ENCODE assay signal across 15 cellular contexts in the genomic region with DNA sequence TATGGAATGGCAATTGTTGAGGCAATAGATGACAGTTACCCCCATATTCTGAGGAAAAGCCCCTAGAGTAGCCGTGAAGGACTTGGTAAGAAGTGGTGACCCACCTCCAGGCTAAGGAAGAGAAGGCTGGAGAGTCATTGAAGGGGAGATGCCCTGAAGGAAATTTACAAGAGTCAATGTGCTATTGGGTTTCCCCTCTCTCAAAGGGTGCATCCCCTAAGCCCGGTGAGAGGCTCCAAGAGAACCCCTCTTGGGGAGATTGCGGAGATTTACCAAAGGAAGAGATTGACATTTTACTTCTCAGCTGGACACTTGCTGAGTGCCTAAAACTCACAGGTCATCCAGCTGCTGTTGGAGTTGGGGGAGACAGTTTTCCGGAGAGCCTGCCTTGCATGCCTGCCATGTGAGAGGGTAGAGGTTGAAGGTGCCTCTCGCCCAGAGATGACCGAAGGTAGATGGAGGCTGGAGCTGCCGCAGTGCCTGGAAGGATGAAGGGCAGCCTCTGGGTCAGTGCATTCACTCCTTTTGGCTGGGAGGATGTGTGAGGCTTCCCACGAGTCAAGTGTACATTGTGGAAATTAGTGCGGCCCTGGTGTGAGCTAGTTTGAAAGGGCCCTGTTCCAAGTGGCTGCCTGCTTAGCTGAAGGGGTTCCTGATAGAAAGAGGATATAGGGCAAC. TPM values are rescaled to one million over a fixed set of nuclear protein-coding genes. Genes with fewer than 3 reads are reported as not detected.
A peak's percentile ranks its signal among the peaks of the same experiment; 100 is the strongest.
DNase-seq lines count a peak whose midpoint lies in the region; ATAC-seq and TF ChIP-seq lines count a peak whose summit lies in the region.
"Had no signal": no experiment of that assay in that cellular context is flagged by ENCODE, and none has a peak within 500 bp of the region (broad histone marks: within the 10 kb centered on the region; RNA-seq: fewer than 3 reads in every experiment).

No MANE protein-coding gene starts in this region.

- no peaks in the 10 kb centered on the region for H3K27me3 Mint-ChIP-seq in osteocyte (ENCODE audit: unreplicated experiment)
- no peaks in the 10 kb centered on the region for H3K27me3 Mint-ChIP-seq in stimulated activated naive B cell treated with anti-CD40 and anti-IgM and Interleukin-4, amounts not matched to agents 10 μg/mL and 1 μg/mL and 100 μg/mL, for 72 hours
- H3K27me3 Mint-ChIP-seq: CD4-positive, alpha-beta T cell had no signal

- ATAC-seq in stimulated activated naive B cell treated with anti-CD40 and anti-IgM and Interleukin-4, amounts not matched to agents 10 μg/mL and 1 μg/mL and 100 μg/mL, for 72 hours (replicated peaks): peak in 1 of 2 donors; percentile 55
- ATAC-seq in HG03097 (IDR thresholded peaks at IDR 0.05; ENCODE audit: low FRiP score, unreplicated experiment) (no peak), GM18519 (IDR thresholded peaks at IDR 0.05; ENCODE audit: low FRiP score, unreplicated experiment) (no peak)
- ATAC-seq: A549 had no signal

- H3K4me3 Mint-ChIP-seq in osteocyte (ENCODE audit: unreplicated experiment): no peak overlapping the region
- H3K4me3 Mint-ChIP-seq in stimulated activated naive B cell treated with anti-CD40 and anti-IgM and Interleukin-4, amounts not matched to agents 10 μg/mL and 1 μg/mL and 100 μg/mL, for 72 hours: no peak overlapping the region
- H3K4me3 Mint-ChIP-seq: CD4-positive, alpha-beta T cell had no signal

- H3K9me3 Mint-ChIP-seq in osteocyte (ENCODE audit: unreplicated experiment): no peaks in the 10 kb centered on the region
- H3K9me3 Mint-ChIP-seq in stimulated activated naive B cell treated with anti-CD40 and anti-IgM and Interleukin-4, amounts not matched to agents 10 μg/mL and 1 μg/mL and 100 μg/mL, for 72 hours: no peaks in the 10 kb centered on the region
- H3K9me3 Mint-ChIP-seq: CD4-positive, alpha-beta T cell had no signal

- peaks cover 21% of the 10 kb centered on the region for H3K36me3 Mint-ChIP-seq in osteocyte (ENCODE audit: unreplicated experiment)
- H3K36me3 Mint-ChIP-seq in stimulated activated naive B cell treated with anti-CD40 and anti-IgM and Interleukin-4, amounts not matched to agents 10 μg/mL and 1 μg/mL and 100 μg/mL, for 72 hours: peaks cover 47 to 65% of the 10 kb centered on the region in 2 donors

- H3K27ac ChIP-seq in caudate nucleus (ENCODE audit: low read depth, low read length): peak overlapping the region; percentile 72
- H3K27ac ChIP-seq: 22Rv1, A549, C4-2B had no signal

- DNase-seq in activated CD8-positive, alpha-beta memory T cell treated with anti-CD3 and anti-CD28 coated beads, Interleukin-2, amount 50 U/mL, for 48 hours: peak; percentile 25
- no peak for DNase-seq in activated CD8-positive, alpha-beta memory T cell treated with anti-CD3 and anti-CD28 coated beads for 24 hours
- DNase-seq in caudate nucleus (lab: John Stamatoyannopoulos, UW): no peak
- DNase-seq in osteocyte (ENCODE audit: extremely low spot score, unreplicated experiment): peak; percentile 57
- DNase-seq in stimulated activated naive B cell treated with anti-CD40 and anti-IgM and Interleukin-4, amounts not matched to agents 10 μg/mL and 1 μg/mL and 100 μg/mL, for 72 hours: no peak
- no peak for DNase-seq in germinal center (ENCODE audit: low spot score)
- DNase-seq: AML-193; Caco-2; CD4-positive, alpha-beta T cell; GDM1 had no signal

- no peak for TF ChIP-seq CTCF in osteocyte (IDR thresholded peaks at IDR 0.05)

- H3K4me1 Mint-ChIP-seq in osteocyte (ENCODE audit: unreplicated experiment): peaks cover 28% of the 10 kb centered on the region
- peaks cover 18 to 36% of the 10 kb centered on the region in 2 donors for H3K4me1 Mint-ChIP-seq in stimulated activated naive B cell treated with anti-CD40 and anti-IgM and Interleukin-4, amounts not matched to agents 10 μg/mL and 1 μg/mL and 100 μg/mL, for 72 hours

- no peak overlapping the region for H3K27ac Mint-ChIP-seq in osteocyte (ENCODE audit: unreplicated experiment)
- H3K27ac Mint-ChIP-seq in stimulated activated naive B cell treated with anti-CD40 and anti-IgM and Interleukin-4, amounts not matched to agents 10 μg/mL and 1 μg/mL and 100 μg/mL, for 72 hours: peak overlapping the region; percentile 37
- H3K27ac Mint-ChIP-seq: CD4-positive, alpha-beta T cell had no signal

RNA-seq across cellular contexts. Expression of a gene that starts 30.7 kb away (rescaled TPM):
- 25.3 and 26.3 TPM in 2 replicates for total RNA-seq in osteocyte

RNA-seq across cellular contexts. Expression of a gene that starts 41.8 kb away (rescaled TPM):
- total RNA-seq in osteocyte: 10.6 and 11.5 TPM in 2 replicates

Comparison
In these comparisons a context has a peak if more than half of its experiments do, and no peak if none do; other contexts are left out.
1. DNase-seq: peak in activated CD8-positive, alpha-beta memory T cell treated with anti-CD3 and anti-CD28 coated beads, Interleukin-2, amount 50 U/mL, for 48 hours (single experiment) and osteocyte (single experiment); none in activated CD8-positive, alpha-beta memory T cell treated with anti-CD3 and anti-CD28 coated beads for 24 hours (single experiment), caudate nucleus (0 of 61), stimulated activated naive B cell treated with anti-CD40 and anti-IgM and Interleukin-4, amounts not matched to agents 10 μg/mL and 1 μg/mL and 100 μg/mL, for 72 hours (single experiment) and germinal center (single experiment).